Comparison of ENCODE assay signal across 8 cellular contexts in the genomic region with DNA sequence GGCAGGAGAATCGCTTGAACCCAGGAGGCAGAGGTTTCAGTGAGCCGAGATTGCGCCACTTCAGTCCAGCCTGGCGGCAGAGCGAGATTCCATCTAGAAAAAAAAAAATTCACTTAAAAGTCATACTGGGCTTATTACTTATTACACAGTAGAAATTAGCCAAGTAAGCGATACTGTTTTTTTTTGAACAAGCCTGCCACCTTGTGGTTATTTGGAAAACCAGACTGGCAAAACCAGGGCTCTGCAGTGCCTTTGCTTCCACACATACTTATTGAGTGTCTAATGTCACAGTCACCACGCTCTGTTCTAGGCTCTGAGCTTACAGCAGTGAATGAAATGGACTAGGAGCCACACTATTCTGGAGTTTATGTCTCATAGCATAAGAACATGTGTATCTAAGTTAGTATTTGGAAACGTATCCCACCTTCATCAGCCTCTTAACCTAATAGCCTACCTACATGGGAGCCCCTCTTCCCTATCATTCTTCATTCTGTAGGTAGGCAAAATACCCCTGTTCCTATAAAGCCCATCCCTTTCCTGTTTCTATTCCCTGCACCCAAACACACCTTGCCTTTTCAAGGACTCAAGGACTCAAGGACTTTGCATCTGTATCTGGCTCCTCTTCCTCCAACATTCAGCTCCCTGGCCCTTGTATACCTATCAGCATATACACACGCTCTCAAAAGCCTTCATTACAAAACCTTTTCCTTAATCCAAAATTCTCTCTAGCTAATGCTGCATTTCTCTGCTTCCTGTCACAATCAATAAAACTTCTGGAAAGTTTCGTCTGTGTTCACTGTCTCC. TPM values are rescaled to one million over a fixed set of nuclear protein-coding genes. Genes with fewer than 3 reads are reported as not detected.
A peak's percentile ranks its signal among the peaks of the same experiment; 100 is the strongest.
DNase-seq lines count a peak whose midpoint lies in the region; ATAC-seq, FAIRE-seq and TF ChIP-seq lines count a peak whose summit lies in the region.

No MANE protein-coding gene starts in this region.

- H3K9me3 ChIP-seq in left ventricle myocardium inferior (replicated peaks) (no peaks in the 10 kb centered on the region), small intestine (ENCODE audit: control insufficient read depth, low read depth) (no peaks in the 10 kb centered on the region)

- H3K27me3 Mint-ChIP-seq in activated T-helper 17 cell treated with anti-CD3 and anti-CD28 coated beads, Interleukin-2, amount 50 U/mL, for 72 hours, result peaks cover 17% of the 10 kb centered on the region

- peak; percentile 83 for DNase-seq in AG10803 (ENCODE audit: low read depth)
- peak; percentile 36 for DNase-seq in NCI-H2227 (lab: John Stamatoyannopoulos, UW; ENCODE audit: unreplicated experiment)
- no peak for DNase-seq in left ventricle myocardium inferior
- DNase-seq in small intestine, result peak; percentile 80
- DNase-seq in stimulated activated CD8-positive, alpha-beta memory T cell treated with anti-CD3 and anti-CD28 coated beads, Interleukin-4, amount 100 ng/mL, for 48 hours, result no peak

- H3K4me3 Mint-ChIP-seq in activated T-helper 17 cell treated with anti-CD3 and anti-CD28 coated beads, Interleukin-2, amount 50 U/mL, for 72 hours, result no peak overlapping the region

- TF ChIP-seq CTCF in AG10803 (conservative IDR thresholded peaks at IDR 0.05; ENCODE audit: low read length) (peak; percentile 77), left ventricle myocardium inferior (IDR thresholded peaks at IDR 0.05; ENCODE audit: borderline replicate concordance) (peak; percentile 83)

- H3K4me1 ChIP-seq in left ventricle myocardium inferior (no peaks in the 10 kb centered on the region), small intestine (ENCODE audit: control insufficient read depth in 2 of 2, insufficient read depth in 1 of 2, low read depth in 1 of 2, low read length in 1 of 2) (no peaks in the 10 kb centered on the region)

- WGBS in small intestine, 3 donors, result 14 to 31% (median 23%) methylated on average over 10 of the region's 10 CpGs

- FAIRE-seq in small intestine (lab: Jason Lieb, UNC), result no peak

- H3K4me3 ChIP-seq in AG10803 (ENCODE audit: low read length) (no peak overlapping the region), left ventricle myocardium inferior (no peak overlapping the region), small intestine (ENCODE audit: low read depth in 1 of 2, low read length in 2 of 2) (no peak overlapping the region)

- intact Hi-C loops in left ventricle myocardium inferior (cut with micrococcal nuclease), result no loop called here

- no peaks in the 10 kb centered on the region for H3K4me1 Mint-ChIP-seq in activated T-helper 17 cell treated with anti-CD3 and anti-CD28 coated beads, Interleukin-2, amount 50 U/mL, for 72 hours

- H3K36me3 ChIP-seq in left ventricle myocardium inferior (no peaks in the 10 kb centered on the region), small intestine (ENCODE audit: control insufficient read depth in 2 of 2, insufficient read depth in 2 of 2, low read length in 2 of 2) (no peaks in the 10 kb centered on the region)

- ATAC-seq in GM18858 (IDR thresholded peaks at IDR 0.05; ENCODE audit: unreplicated experiment), result peak; percentile 89
- ATAC-seq in HG03175 (IDR thresholded peaks at IDR 0.05; ENCODE audit: unreplicated experiment), result peak; percentile 93
- ATAC-seq in activated T-helper 17 cell treated with anti-CD3 and anti-CD28 coated beads, Interleukin-2, amount 50 U/mL, for 72 hours (replicated peaks), result peak; percentile 38

- no peak overlapping the region for H3K27ac Mint-ChIP-seq in activated T-helper 17 cell treated with anti-CD3 and anti-CD28 coated beads, Interleukin-2, amount 50 U/mL, for 72 hours

- peaks cover 79% of the 10 kb centered on the region for H3K27me3 ChIP-seq in left ventricle myocardium inferior (ENCODE audit: low read depth)
- H3K27me3 ChIP-seq in small intestine (ENCODE audit: control insufficient read depth in 2 of 2, insufficient read depth in 2 of 2, low read length in 2 of 2), result no peaks in the 10 kb centered on the region

- H3K9me3 Mint-ChIP-seq in activated T-helper 17 cell treated with anti-CD3 and anti-CD28 coated beads, Interleukin-2, amount 50 U/mL, for 72 hours, result no peaks in the 10 kb centered on the region

- no peaks in the 10 kb centered on the region for H3K36me3 Mint-ChIP-seq in activated T-helper 17 cell treated with anti-CD3 and anti-CD28 coated beads, Interleukin-2, amount 50 U/mL, for 72 hours (ENCODE audit: low read depth)

- H3K27ac ChIP-seq in left ventricle myocardium inferior (replicated peaks) (no peak overlapping the region), small intestine (ENCODE audit: low read depth in 1 of 2, low read length in 1 of 2) (no peak overlapping the region)

RNA-seq across cellular contexts. Expression of gene BASP1, which starts 13.9 kb away (rescaled TPM):
- total RNA-seq in activated T-helper 17 cell treated with anti-CD3 and anti-CD28 coated beads, Interleukin-2, amount 50 U/mL, for 72 hours, result 1 to 10 TPM in 1 of 2 donors, under 1 TPM in 1; 0.48 to 1.3 TPM
- total RNA-seq in left ventricle myocardium inferior, result 3.7 TPM
- polyA plus RNA-seq in small intestine, result 1 to 10 TPM in 2 of 3 donors, under 1 TPM in 1; 0.67 to 9.5 (median 8.4) TPM

Comparison
In these comparisons a context has a peak if more than half of its experiments do, and no peak if none do; other contexts are left out.
1. DNase-seq: peak in AG10803 (single experiment), NCI-H2227 (single experiment) and small intestine (single experiment); none in left ventricle myocardium inferior (single experiment) and stimulated activated CD8-positive, alpha-beta memory T cell treated with anti-CD3 and anti-CD28 coated beads, Interleukin-4, amount 100 ng/mL, for 48 hours (single experiment).
2. ATAC-seq: peak in every context shown above with its lines; median percentile 93 in HG03175; 89 in GM18858; 38 in activated T-helper 17 cell treated with anti-CD3 and anti-CD28 coated beads, Interleukin-2, amount 50 U/mL, for 72 hours.